Comparison of ENCODE assay signal across 1 cellular context in the genomic region with DNA sequence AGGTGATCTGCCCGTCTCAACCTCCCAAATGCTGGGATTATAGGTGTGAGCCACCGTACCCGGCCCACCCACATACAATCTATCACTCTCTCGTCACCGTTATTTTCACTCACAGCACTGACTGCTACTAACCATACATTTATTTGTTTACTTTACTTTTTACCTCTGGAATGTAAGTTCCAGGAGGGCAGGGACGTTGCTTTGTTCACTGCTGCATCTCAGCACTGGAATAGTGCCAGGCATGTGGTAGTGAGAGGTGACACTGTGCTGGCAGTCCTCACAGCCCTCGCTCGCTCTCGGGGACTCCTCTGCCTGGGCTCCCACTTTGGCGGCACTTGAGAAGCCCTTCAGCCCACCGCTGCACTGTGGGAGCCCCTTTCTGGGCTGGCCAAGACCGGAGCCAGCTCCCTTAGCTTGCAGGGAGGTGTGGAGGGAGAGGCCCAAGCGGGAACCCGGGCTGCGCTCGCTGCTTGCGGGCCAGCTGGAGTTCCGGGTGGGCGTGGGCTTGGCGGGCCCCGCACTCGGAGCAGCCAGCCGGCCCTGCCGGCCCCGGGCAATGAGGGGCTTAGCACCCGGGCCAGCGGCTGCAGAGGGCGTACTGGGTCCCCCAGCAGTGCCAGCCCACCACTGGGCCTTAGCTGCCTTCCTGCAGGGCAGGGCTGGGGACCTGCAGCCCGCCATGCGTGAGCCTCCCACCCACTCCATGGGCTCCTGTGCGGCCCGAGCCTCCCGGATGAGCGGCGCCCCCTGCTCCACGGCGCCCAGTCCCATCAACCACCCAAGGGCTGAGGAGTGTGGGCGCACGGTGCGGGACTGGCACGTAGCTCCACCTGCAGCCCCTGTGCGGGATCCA. TPM values are rescaled to one million over a fixed set of nuclear protein-coding genes. Genes with fewer than 3 reads are reported as not detected.
"Had no signal": no experiment of that assay in that cellular context is flagged by ENCODE, and none has a peak within 500 bp of the region (broad histone marks: within the 10 kb centered on the region; RNA-seq: fewer than 3 reads in every experiment).

No MANE protein-coding gene starts in this region.

RNA-seq across cellular contexts. Expression of a gene that starts 20.8 kb away (rescaled TPM):
- polyA plus RNA-seq: keratinocyte had no signal
